6 cellular contexts compared by ENCODE assay signal in genomic region chr10:8280946-8281345, GRCh38.
"Had no signal": no experiment of that assay in that cellular context is flagged by ENCODE, and none has a peak within 500 bp of the region (broad histone marks: within the 10 kb centered on the region; RNA-seq: fewer than 3 reads in every experiment).

No MANE protein-coding gene starts in this region.

- H3K4me3 ChIP-seq: K562 had no signal

- ATAC-seq: HepG2, K562 had no signal

- H3K4me3 Mint-ChIP-seq: IgD-negative memory B cell had no signal

- H3K27ac Mint-ChIP-seq: IgD-negative memory B cell had no signal

- H3K4me1 Mint-ChIP-seq: IgD-negative memory B cell had no signal

- DNase-seq: IMR-90, KBM-7 had no signal

- H3K27ac ChIP-seq: HL-60 had no signal
